In the genomic region with DNA sequence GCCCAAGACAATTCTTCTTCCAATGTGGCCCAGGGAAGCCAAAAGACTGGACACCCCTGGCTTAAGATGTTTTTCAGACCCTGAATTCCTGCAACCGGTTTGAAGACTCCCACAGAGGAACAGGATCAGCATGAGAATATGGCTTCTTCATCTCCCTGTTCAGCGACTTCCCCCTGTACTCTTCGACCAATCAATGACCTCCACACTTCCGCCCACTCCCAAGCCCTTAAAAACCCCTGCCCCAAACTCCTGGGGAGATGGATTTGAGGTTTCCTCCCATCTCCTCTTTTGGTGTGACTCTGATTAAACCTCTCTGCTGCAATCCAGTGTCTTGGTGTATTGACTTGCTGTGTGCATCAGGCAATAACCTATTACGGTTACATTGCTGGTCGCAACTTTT, we compare ENCODE assay signal across 25 cellular contexts.
"Had no signal": no experiment of that assay in that cellular context is flagged by ENCODE, and none has a peak within 500 bp of the region (broad histone marks: within the 10 kb centered on the region; RNA-seq: fewer than 3 reads in every experiment).

No MANE protein-coding gene starts in this region.

- H3K9me3 ChIP-seq: esophagus squamous epithelium, ovary, psoas muscle, sigmoid colon, thoracic aorta, tibial nerve, upper lobe of left lung, uterus had no signal

- H3K4me3 ChIP-seq: esophagus squamous epithelium, lung, ovary, psoas muscle, sigmoid colon, thoracic aorta, tibial nerve, upper lobe of left lung, uterus had no signal

- ATAC-seq: effector memory CD8-positive, alpha-beta T cell; left lobe of liver; natural killer cell; psoas muscle; right cardiac atrium; stimulated activated effector memory CD8-positive, alpha-beta T cell treated with anti-CD3 and anti-CD28 coated beads, Interleukin-12 subunit alpha, Interleukin-12 subunit beta, amount 100 ng/mL, for 72 hours had no signal

- H3K4me1 Mint-ChIP-seq: memory B cell had no signal

- H3K36me3 Mint-ChIP-seq: natural killer cell had no signal

- H3K36me3 ChIP-seq: ovary, sigmoid colon, uterus had no signal

- H3K9me3 Mint-ChIP-seq: effector memory CD8-positive, alpha-beta T cell; memory B cell; natural killer cell; stimulated activated effector memory CD8-positive, alpha-beta T cell treated with anti-CD3 and anti-CD28 coated beads, Interleukin-12 subunit alpha, Interleukin-12 subunit beta, amount 100 ng/mL, for 72 hours had no signal

- H3K4me3 Mint-ChIP-seq: effector memory CD8-positive, alpha-beta T cell; memory B cell; natural killer cell; stimulated activated effector memory CD8-positive, alpha-beta T cell treated with anti-CD3 and anti-CD28 coated beads, Interleukin-12 subunit alpha, Interleukin-12 subunit beta, amount 100 ng/mL, for 72 hours had no signal

- H3K27ac Mint-ChIP-seq: effector memory CD8-positive, alpha-beta T cell; memory B cell; natural killer cell; stimulated activated effector memory CD8-positive, alpha-beta T cell treated with anti-CD3 and anti-CD28 coated beads, Interleukin-12 subunit alpha, Interleukin-12 subunit beta, amount 100 ng/mL, for 72 hours had no signal

- H3K4me1 ChIP-seq: esophagus squamous epithelium, tibial nerve, upper lobe of left lung, uterus had no signal

- H3K27me3 Mint-ChIP-seq: effector memory CD8-positive, alpha-beta T cell; memory B cell had no signal

- H3K27ac ChIP-seq: esophagus squamous epithelium, ovary, psoas muscle, sigmoid colon, thoracic aorta, tibial nerve, upper lobe of left lung, uterus had no signal

- DNase-seq: cortex of kidney; effector memory CD8-positive, alpha-beta T cell; erythroblast; esophagus squamous epithelium; foreskin melanocyte; hypothalamus; kidney; natural killer cell; occipital lobe; ovary; posterior cingulate gyrus; psoas muscle; right cardiac atrium; sigmoid colon; stimulated activated CD4-positive, alpha-beta T cell treated with anti-CD3 and anti-CD28 coated beads, Interleukin-2, amount 100 ng/mL, for 24 hours; stimulated activated CD4-positive, alpha-beta T cell treated with anti-CD3 and anti-CD28 coated beads, Interleukin-4, amount 100 ng/mL, for 24 hours; stimulated activated naive CD4-positive, alpha-beta T cell treated with Interleukin-2 at 50 U/mL for 16 hours; upper lobe of left lung; uterus had no signal

- H3K27me3 ChIP-seq: esophagus squamous epithelium, ovary, sigmoid colon, tibial nerve, upper lobe of left lung, uterus had no signal
